24 cellular contexts compared by ENCODE assay signal in the genomic region with DNA sequence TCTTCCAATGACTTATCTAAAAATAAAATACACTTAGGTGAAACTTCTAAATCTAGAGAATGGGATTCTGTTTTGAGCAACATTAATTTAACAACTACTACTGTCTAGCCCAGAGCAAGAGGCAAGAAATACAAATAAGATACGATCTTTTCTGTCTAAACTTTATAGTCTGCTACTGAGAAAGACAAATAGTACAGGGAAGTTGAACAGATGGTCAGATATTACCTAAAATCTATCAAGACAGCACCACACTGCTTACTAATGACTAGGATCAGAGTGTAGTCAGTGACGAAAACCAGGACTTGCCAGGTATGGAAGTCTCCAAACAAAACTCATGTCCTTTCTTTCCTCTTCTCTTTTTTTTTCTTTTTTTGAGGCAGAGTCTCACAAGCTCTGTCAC.
"Had no signal": no experiment of that assay in that cellular context is flagged by ENCODE, and none has a peak within 500 bp of the region (broad histone marks: within the 10 kb centered on the region; RNA-seq: fewer than 3 reads in every experiment).

No MANE protein-coding gene starts in this region.

- H3K4me3 ChIP-seq: coronary artery, esophagus squamous epithelium, lower lobe of right lung, psoas muscle, sigmoid colon, testis, tibial artery had no signal

- DNase-seq: dermis blood vessel endothelial cell; effector memory CD4-positive, alpha-beta T cell; erythroblast; esophagus squamous epithelium; hypothalamus; immature natural killer cell; islet precursor cell; kidney glomerular epithelial cell; left ventricle myocardium superior; lower lobe of right lung; naive thymus-derived CD8-positive, alpha-beta T cell; nephron progenitor cell; nucleus accumbens; posterior cingulate gyrus; psoas muscle; right cardiac atrium; sigmoid colon; stimulated activated CD4-positive, alpha-beta T cell treated with anti-CD3 and anti-CD28 coated beads, Interleukin-2, amount 100 ng/mL, for 24 hours; stimulated activated CD4-positive, alpha-beta T cell treated with anti-CD3 and anti-CD28 coated beads, Interleukin-4, amount 100 ng/mL, for 24 hours; stimulated activated naive CD8-positive, alpha-beta T cell treated with anti-CD3 and anti-CD28 coated beads, Interleukin-15, Interleukin-2, amounts not matched to agents 100 U/mL and 50 U/mL, for 24 hours; substantia nigra; testis; tibial artery had no signal
